30 cellular contexts compared by ENCODE assay signal in the genomic region with DNA sequence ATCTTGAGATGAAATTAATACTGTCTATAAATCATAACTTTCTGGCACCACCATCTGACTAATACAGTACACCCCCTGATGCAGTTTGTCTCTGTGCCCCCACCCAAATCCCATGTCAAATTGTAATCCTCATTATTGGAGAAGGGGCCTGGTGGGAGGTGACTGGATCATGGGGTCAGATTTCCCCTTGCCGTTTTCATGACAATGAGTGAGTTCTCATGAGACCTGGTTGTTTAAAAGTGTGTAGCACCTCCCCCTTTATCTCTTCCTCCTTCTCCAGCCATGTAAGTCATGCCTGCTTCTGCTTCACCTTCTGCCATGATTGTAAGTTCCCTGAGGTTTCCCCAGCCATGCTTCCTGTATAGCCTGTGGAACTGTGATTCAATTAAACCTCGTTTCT.
"Had no signal": no experiment of that assay in that cellular context is flagged by ENCODE, and none has a peak within 500 bp of the region (broad histone marks: within the 10 kb centered on the region; RNA-seq: fewer than 3 reads in every experiment).

No MANE protein-coding gene starts in this region.

- H3K36me3 Mint-ChIP-seq: immature natural killer cell; mesothelial cell of epicardium; naive B cell; natural killer cell; stimulated activated naive B cell treated with anti-CD40 and anti-IgM and Interleukin-4, amounts not matched to agents 10 μg/mL and 1 μg/mL and 100 μg/mL, for 72 hours had no signal

- H3K9me3 ChIP-seq: left lung, lower lobe of right lung, pancreas, prostate gland, stomach, testis, thyroid gland, transverse colon, upper lobe of left lung had no signal

- H3K27me3 ChIP-seq: left lung, pancreas, stomach, testis, thyroid gland, transverse colon, upper lobe of left lung had no signal

- H3K36me3 ChIP-seq: left lung, lower lobe of right lung, pancreas, prostate gland, stomach, thyroid gland, transverse colon, upper lobe of left lung had no signal

- H3K27ac Mint-ChIP-seq: immature natural killer cell; mesothelial cell of epicardium; naive B cell; natural killer cell; stimulated activated naive B cell treated with anti-CD40 and anti-IgM and Interleukin-4, amounts not matched to agents 10 μg/mL and 1 μg/mL and 100 μg/mL, for 72 hours had no signal

- H3K4me3 Mint-ChIP-seq: immature natural killer cell; mesothelial cell of epicardium; naive B cell; natural killer cell; stimulated activated naive B cell treated with anti-CD40 and anti-IgM and Interleukin-4, amounts not matched to agents 10 μg/mL and 1 μg/mL and 100 μg/mL, for 72 hours had no signal

- H3K4me1 ChIP-seq: left lung, lower lobe of right lung, pancreas, prostate gland, stomach, testis, transverse colon, upper lobe of left lung had no signal

- H3K4me3 ChIP-seq: left lung, lower lobe of right lung, pancreas, prostate gland, skin epidermis, stomach, testis, thyroid gland, transverse colon, upper lobe of left lung had no signal

- DNase-seq: hypothalamus; immature natural killer cell; kidney; left colon; left lung; lower lobe of right lung; mammary epithelial cell; mesendoderm; naive B cell; natural killer cell; nucleus accumbens; pancreas; posterior cingulate gyrus; retina; right cardiac atrium; stimulated activated CD4-positive, alpha-beta T cell treated with anti-CD3 and anti-CD28 coated beads, Interleukin-12 subunit alpha, Interleukin-12 subunit beta, amount 100 ng/mL, for 4 hours; stimulated activated CD4-positive, alpha-beta T cell treated with anti-CD3 and anti-CD28 coated beads, Interleukin-15, amount 100 ng/mL, for 24 hours; stimulated activated CD4-positive, alpha-beta T cell treated with anti-CD3 and anti-CD28 coated beads, Interleukin-2, amount 100 ng/mL, for 24 hours; stimulated activated CD4-positive, alpha-beta T cell treated with anti-CD3 and anti-CD28 coated beads, Interleukin-4, amount 100 ng/mL, for 1 hour; stimulated activated naive B cell treated with anti-CD40 and anti-IgM and Interleukin-4, amounts not matched to agents 10 μg/mL and 1 μg/mL and 100 μg/mL, for 72 hours; stimulated activated naive CD8-positive, alpha-beta T cell treated with anti-CD3 and anti-CD28 coated beads, Interleukin-15, Interleukin-2, amounts not matched to agents 100 U/mL and 50 U/mL, for 24 hours; stomach; testis; thyroid gland; transverse colon; upper lobe of left lung had no signal

- H3K4me1 Mint-ChIP-seq: immature natural killer cell; mesothelial cell of epicardium; naive B cell; natural killer cell; stimulated activated naive B cell treated with anti-CD40 and anti-IgM and Interleukin-4, amounts not matched to agents 10 μg/mL and 1 μg/mL and 100 μg/mL, for 72 hours had no signal

- H3K27ac ChIP-seq: left lung, lower lobe of right lung, pancreas, prostate gland, skin epidermis, stomach, testis, thyroid gland, transverse colon, upper lobe of left lung had no signal

- H3K27me3 Mint-ChIP-seq: naive B cell; stimulated activated naive B cell treated with anti-CD40 and anti-IgM and Interleukin-4, amounts not matched to agents 10 μg/mL and 1 μg/mL and 100 μg/mL, for 72 hours had no signal

- H3K9me3 Mint-ChIP-seq: mesothelial cell of epicardium had no signal

- ATAC-seq: left colon; left lung; lower lobe of right lung; natural killer cell; pancreas; right cardiac atrium; sciatic nerve; stimulated activated naive B cell treated with anti-CD40 and anti-IgM and Interleukin-4, amounts not matched to agents 10 μg/mL and 1 μg/mL and 100 μg/mL, for 72 hours; stimulated activated naive CD8-positive, alpha-beta T cell treated with anti-CD3 and anti-CD28 coated beads, Interleukin-15, Interleukin-2, amounts not matched to agents 100 U/mL and 50 U/mL, for 24 hours had no signal
